Comparison of ENCODE assay signal across 8 cellular contexts in the genomic region with DNA sequence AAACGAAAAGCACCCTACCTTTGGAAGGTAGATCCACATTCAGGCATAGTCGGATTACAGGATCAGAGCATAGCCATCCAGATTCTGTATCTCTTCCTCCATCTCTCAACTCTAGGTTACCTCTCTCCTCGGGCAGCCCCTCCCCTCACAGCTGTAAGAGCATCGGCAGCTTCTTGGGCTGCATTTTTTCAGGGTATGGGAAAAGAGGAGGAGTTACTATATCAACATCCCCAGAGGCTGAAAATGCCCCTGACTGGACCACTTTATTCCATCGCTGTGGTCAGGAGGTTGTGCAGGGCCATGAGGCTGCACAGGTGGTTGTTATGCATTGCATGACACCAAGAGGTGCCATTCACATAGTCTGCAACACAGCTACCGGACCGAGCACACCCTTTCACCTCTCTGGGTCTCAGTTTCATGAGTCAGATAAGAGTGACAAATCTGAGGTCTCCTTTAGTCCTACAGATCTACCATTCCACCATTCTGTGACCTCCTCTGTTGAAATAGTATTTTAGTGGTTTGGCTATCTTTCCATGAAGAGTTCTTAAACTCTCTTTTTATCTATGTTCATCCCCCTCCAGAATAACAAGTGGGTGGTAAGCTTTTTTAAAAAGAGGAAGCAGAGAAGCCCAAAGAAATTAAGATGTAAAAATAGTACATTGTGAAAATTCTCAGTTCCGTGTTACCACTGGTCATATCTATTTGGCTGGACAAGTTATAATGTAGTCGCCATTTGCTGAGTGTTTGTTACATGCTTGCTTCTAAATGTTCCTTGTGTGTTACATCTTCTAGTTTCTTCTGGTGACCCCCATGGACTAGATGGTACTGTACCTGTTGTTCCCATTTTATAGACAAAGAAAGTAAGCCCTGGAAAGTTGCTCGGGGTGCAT. TPM values are rescaled to one million over a fixed set of nuclear protein-coding genes. Genes with fewer than 3 reads are reported as not detected.
DNase-seq lines count a peak whose midpoint lies in the region; ATAC-seq and TF ChIP-seq lines count a peak whose summit lies in the region.

No MANE protein-coding gene starts in this region.

- H3K36me3 Mint-ChIP-seq in naive B cell = peaks cover 5 to 9% of the 10 kb centered on the region in 2 donors
- H3K36me3 Mint-ChIP-seq in activated CD4-positive, alpha-beta memory T cell treated with anti-CD3 and anti-CD28 coated beads, Interleukin-2, amount 10 ng/mL, durations not matched to agents 7 days and 5 days (ENCODE audit: low read depth) = peaks cover 16% of the 10 kb centered on the region

- H3K9me3 ChIP-seq in smooth muscle cell (replicated peaks; ENCODE audit: low read depth) = no peaks in the 10 kb centered on the region

- WGBS in smooth muscle cell (ENCODE audit: low lambda C conversion rate) = 88% methylated on average over 10 of the region's 10 CpGs

- H3K27ac ChIP-seq in smooth muscle cell (ENCODE audit: low read depth) = no peak overlapping the region

- peaks cover 80 to 99% (median 85%) of the 10 kb centered on the region in 3 donors for H3K4me1 Mint-ChIP-seq in naive B cell
- H3K4me1 Mint-ChIP-seq in activated CD4-positive, alpha-beta memory T cell treated with anti-CD3 and anti-CD28 coated beads, Interleukin-2, amount 10 ng/mL, durations not matched to agents 7 days and 5 days = peaks cover 2% of the 10 kb centered on the region

- H3K27me3 Mint-ChIP-seq in naive B cell = no peaks in the 10 kb centered on the region
- H3K27me3 Mint-ChIP-seq in activated CD4-positive, alpha-beta memory T cell treated with anti-CD3 and anti-CD28 coated beads, Interleukin-2, amount 10 ng/mL, durations not matched to agents 7 days and 5 days = peaks cover 30% of the 10 kb centered on the region

- no peak for TF ChIP-seq CTCF in smooth muscle cell (IDR thresholded peaks at IDR 0.05; ENCODE audit: borderline replicate concordance, insufficient read depth, poor library complexity, severe bottlenecking)

- H2AFZ ChIP-seq in smooth muscle cell (ENCODE audit: low read depth) = no peak overlapping the region

- peaks cover 0 to 7% (median under 1%) of the 10 kb centered on the region in 7 donors for H3K9me3 Mint-ChIP-seq in naive B cell
- peaks cover 15% of the 10 kb centered on the region for H3K9me3 Mint-ChIP-seq in activated CD4-positive, alpha-beta memory T cell treated with anti-CD3 and anti-CD28 coated beads, Interleukin-2, amount 10 ng/mL, durations not matched to agents 7 days and 5 days

- CTCF ChIA-PET in activated CD4-positive, alpha-beta memory T cell treated with anti-CD3 and anti-CD28 coated beads, Interleukin-2, amount 10 ng/mL, durations not matched to agents 7 days and 5 days (lab: Charles Lee) = interaction anchor here (0.5 to 0.6 kb wide), 3 partner anchors 16 to 101 kb away, joined by 3 to 4 read pairs (median 4); no protein-coding TSS in a partner anchor

- POLR2A ChIA-PET in activated CD4-positive, alpha-beta memory T cell treated with anti-CD3 and anti-CD28 coated beads, Interleukin-2, amount 10 ng/mL, durations not matched to agents 7 days and 5 days (lab: Charles Lee) = no interaction called here

- peak overlapping the region; percentile 88 to 98 (median 92) for H3K27ac Mint-ChIP-seq in naive B cell
- no peak overlapping the region for H3K27ac Mint-ChIP-seq in activated CD4-positive, alpha-beta memory T cell treated with anti-CD3 and anti-CD28 coated beads, Interleukin-2, amount 10 ng/mL, durations not matched to agents 7 days and 5 days

- peak; percentile 71 to 82 for DNase-seq in Kasumi-1 (lab: John Stamatoyannopoulos, UW)
- peak; percentile 64 for DNase-seq in naive B cell
- no peak for DNase-seq in smooth muscle cell (lab: John Stamatoyannopoulos, UW; ENCODE audit: unreplicated experiment)
- DNase-seq in activated CD4-positive, alpha-beta memory T cell treated with anti-CD3 and anti-CD28 coated beads, Interleukin-2, amount 10 ng/mL, durations not matched to agents 7 days and 5 days = no peak
- no peak for DNase-seq in KG1 (lab: John Stamatoyannopoulos, UW)
- DNase-seq in NCI-H69 (lab: John Stamatoyannopoulos, UW) = no peak

- peak overlapping the region; percentile 91 to 98 (median 96) for H3K4me3 Mint-ChIP-seq in naive B cell
- H3K4me3 Mint-ChIP-seq in activated CD4-positive, alpha-beta memory T cell treated with anti-CD3 and anti-CD28 coated beads, Interleukin-2, amount 10 ng/mL, durations not matched to agents 7 days and 5 days = no peak overlapping the region

- H3K4me1 ChIP-seq in smooth muscle cell (ENCODE audit: low read depth) = peaks cover 5% of the 10 kb centered on the region

- H3K9ac ChIP-seq in smooth muscle cell (ENCODE audit: low read depth) = no peak overlapping the region

- no peaks in the 10 kb centered on the region for H3K79me2 ChIP-seq in smooth muscle cell (ENCODE audit: low read depth)

- H3K27me3 ChIP-seq in smooth muscle cell (ENCODE audit: low read depth) = peaks cover 19% of the 10 kb centered on the region

- ATAC-seq in GM18867 (IDR thresholded peaks at IDR 0.05; ENCODE audit: unreplicated experiment) (peak; percentile 91), HG02610 (IDR thresholded peaks at IDR 0.05; ENCODE audit: unreplicated experiment) (peak; percentile 86), naive B cell (ENCODE audit: low read depth in 2 of 2) (peak; percentile 76 to 79)

- no peaks in the 10 kb centered on the region for H3K36me3 ChIP-seq in smooth muscle cell (ENCODE audit: low read depth)

- no peaks in the 10 kb centered on the region for H4K20me1 ChIP-seq in smooth muscle cell (ENCODE audit: low read depth)

- no peak overlapping the region for H3K4me3 ChIP-seq in smooth muscle cell

- no peak overlapping the region for H3K4me2 ChIP-seq in smooth muscle cell

- no peaks in the 10 kb centered on the region for H3F3A ChIP-seq in smooth muscle cell (ENCODE audit: low read depth)

RNA-seq across cellular contexts. Expression of a gene that starts 56.6 kb away (rescaled TPM):
- 1 to 10 TPM; 2.1 to 5.8 (median 3.0) TPM for polyA plus RNA-seq in naive B cell (ENCODE audit: low read depth in 6 of 6)
- 11.9 and 14.2 TPM in 2 replicates for total RNA-seq in smooth muscle cell
- polyA plus RNA-seq in smooth muscle cell = 13.8 and 16.9 TPM in 2 replicates
- total RNA-seq in activated CD4-positive, alpha-beta memory T cell treated with anti-CD3 and anti-CD28 coated beads, Interleukin-2, amount 10 ng/mL, durations not matched to agents 7 days and 5 days = 10 to 100 TPM; 75.1 to 79.7 TPM

Comparison
In these comparisons a context has a peak if more than half of its experiments do, and no peak if none do; other contexts are left out.
1. DNase-seq: peak in Kasumi-1 (2 of 2) and naive B cell (single experiment); none in smooth muscle cell (single experiment), activated CD4-positive, alpha-beta memory T cell treated with anti-CD3 and anti-CD28 coated beads, Interleukin-2, amount 10 ng/mL, durations not matched to agents 7 days and 5 days (single experiment), KG1 (single experiment) and NCI-H69 (single experiment).
2. Peak in every context shown above with its lines, with median percentiles within 50 percentile points of each other: ATAC-seq.